11 cellular contexts compared by ENCODE assay signal in genomic region chr3:535566-536416, GRCh38.
A peak's percentile ranks its signal among the peaks of the same experiment; 100 is the strongest.
DNase-seq lines count a peak whose midpoint lies in the region; ATAC-seq and TF ChIP-seq lines count a peak whose summit lies in the region.
"Had no signal": no experiment of that assay in that cellular context is flagged by ENCODE, and none has a peak within 500 bp of the region (broad histone marks: within the 10 kb centered on the region; RNA-seq: fewer than 3 reads in every experiment).

No MANE protein-coding gene starts in this region.

- H3K9me3 ChIP-seq in breast epithelium: peaks cover 5 to 6% of the 10 kb centered on the region in 2 donors
- H3K9me3 ChIP-seq in vagina: no peaks in the 10 kb centered on the region
- H3K9me3 ChIP-seq: right lobe of liver had no signal

- H3K27ac ChIP-seq in breast epithelium (no peak overlapping the region), vagina (no peak overlapping the region)
- H3K27ac ChIP-seq: BLaER1 treated with 17β-estradiol and CSF1 and Interleukin-3, amounts not matched to agents 10 nM and 100 nM; right lobe of liver had no signal

- H3K4me3 Mint-ChIP-seq in MCF 10A (ENCODE audit: unreplicated experiment) (no peak overlapping the region), memory B cell (no peak overlapping the region)

- CTCF ChIA-PET in MCF 10A (lab: Yijun Ruan, JAX): no interaction called here

- no peaks in the 10 kb centered on the region for H3K36me3 ChIP-seq in breast epithelium
- no peaks in the 10 kb centered on the region for H3K36me3 ChIP-seq in vagina
- H3K36me3 ChIP-seq: BLaER1 treated with 17β-estradiol and CSF1 and Interleukin-3, amounts not matched to agents 10 nM and 100 nM; right lobe of liver had no signal

- H3K27ac Mint-ChIP-seq in MCF 10A (ENCODE audit: low read depth, unreplicated experiment) (no peak overlapping the region), memory B cell (no peak overlapping the region)

- H3K4me3 ChIP-seq in breast epithelium: peak overlapping the region; percentile 20 to 58 (median 22)
- H3K4me3 ChIP-seq in vagina: peak overlapping the region; percentile 30 to 35
- H3K4me3 ChIP-seq: BLaER1 treated with 17β-estradiol and CSF1 and Interleukin-3, amounts not matched to agents 10 nM and 100 nM had no signal

- H3K27me3 Mint-ChIP-seq in MCF 10A (ENCODE audit: insufficient read depth, unreplicated experiment): peaks cover 17% of the 10 kb centered on the region
- H3K27me3 Mint-ChIP-seq in memory B cell: peaks cover 2% of the 10 kb centered on the region

- DNase-seq in breast epithelium (ENCODE audit: low spot score in 2 of 2): no peak
- DNase-seq in MCF 10A (ENCODE audit: unreplicated experiment): no peak
- peak; percentile 62 for DNase-seq in cerebellar cortex (ENCODE audit: low spot score)
- DNase-seq in memory B cell (ENCODE audit: low spot score in 2 of 2): peak in 1 of 2 donors; percentile 5
- DNase-seq in vagina (ENCODE audit: extremely low spot score in 2 of 2): no peak
- DNase-seq in activated CD4-positive, alpha-beta T cell treated with anti-CD3 and anti-CD28 coated beads, Interleukin-2, amount 50 U/mL, for 48 hours: no peak
- DNase-seq: activated gamma-delta T cell had no signal

- POLR2A ChIA-PET in MCF 10A (lab: Yijun Ruan, JAX): no interaction called here

- intact Hi-C loops in breast epithelium (cut with DNase I; ENCODE audit: low total_unique reads): no loop called here
- intact Hi-C loops in MCF 10A (cut with micrococcal nuclease): no loop called here
- intact Hi-C loops in vagina (cut with DNase I): no loop called here

- H3K4me1 Mint-ChIP-seq in MCF 10A (ENCODE audit: insufficient read depth, unreplicated experiment): no peaks in the 10 kb centered on the region
- no peaks in the 10 kb centered on the region for H3K4me1 Mint-ChIP-seq in memory B cell

- H3K4me1 ChIP-seq in breast epithelium (no peaks in the 10 kb centered on the region), vagina (no peaks in the 10 kb centered on the region)
- H3K4me1 ChIP-seq: right lobe of liver had no signal

- ATAC-seq in memory B cell (ENCODE audit: low read depth) (peak; percentile 77), HG02588 (IDR thresholded peaks at IDR 0.05; ENCODE audit: unreplicated experiment) (no peak), GM21423 (IDR thresholded peaks at IDR 0.05; ENCODE audit: unreplicated experiment) (no peak)

- H3K36me3 Mint-ChIP-seq in MCF 10A (ENCODE audit: insufficient read depth, unreplicated experiment) (no peaks in the 10 kb centered on the region), memory B cell (no peaks in the 10 kb centered on the region)

- no peaks in the 10 kb centered on the region for H3K9me3 Mint-ChIP-seq in MCF 10A (ENCODE audit: unreplicated experiment)
- peaks cover 4% of the 10 kb centered on the region for H3K9me3 Mint-ChIP-seq in memory B cell

- TF ChIP-seq POLR2A in breast epithelium (IDR thresholded peaks at IDR 0.05) (no peak), vagina (IDR thresholded peaks at IDR 0.05) (no peak)

- TF ChIP-seq CTCF in breast epithelium (IDR thresholded peaks at IDR 0.05) (peak in 1 of 3 donors; percentile 35), MCF 10A (IDR thresholded peaks at IDR 0.05; ENCODE audit: unreplicated experiment) (no peak), vagina (IDR thresholded peaks at IDR 0.05) (no peak)

- BruUV-seq in MCF 10A (replicated peaks; lab: Mats Ljungman, UMichigan): no TSS peak

- no peaks in the 10 kb centered on the region for H3K27me3 ChIP-seq in breast epithelium
- no peaks in the 10 kb centered on the region for H3K27me3 ChIP-seq in vagina
- H3K27me3 ChIP-seq: BLaER1 treated with 17β-estradiol and CSF1 and Interleukin-3, amounts not matched to agents 10 nM and 100 nM; right lobe of liver had no signal
